ENCODE assay signal across 7 cellular contexts in the genomic region with DNA sequence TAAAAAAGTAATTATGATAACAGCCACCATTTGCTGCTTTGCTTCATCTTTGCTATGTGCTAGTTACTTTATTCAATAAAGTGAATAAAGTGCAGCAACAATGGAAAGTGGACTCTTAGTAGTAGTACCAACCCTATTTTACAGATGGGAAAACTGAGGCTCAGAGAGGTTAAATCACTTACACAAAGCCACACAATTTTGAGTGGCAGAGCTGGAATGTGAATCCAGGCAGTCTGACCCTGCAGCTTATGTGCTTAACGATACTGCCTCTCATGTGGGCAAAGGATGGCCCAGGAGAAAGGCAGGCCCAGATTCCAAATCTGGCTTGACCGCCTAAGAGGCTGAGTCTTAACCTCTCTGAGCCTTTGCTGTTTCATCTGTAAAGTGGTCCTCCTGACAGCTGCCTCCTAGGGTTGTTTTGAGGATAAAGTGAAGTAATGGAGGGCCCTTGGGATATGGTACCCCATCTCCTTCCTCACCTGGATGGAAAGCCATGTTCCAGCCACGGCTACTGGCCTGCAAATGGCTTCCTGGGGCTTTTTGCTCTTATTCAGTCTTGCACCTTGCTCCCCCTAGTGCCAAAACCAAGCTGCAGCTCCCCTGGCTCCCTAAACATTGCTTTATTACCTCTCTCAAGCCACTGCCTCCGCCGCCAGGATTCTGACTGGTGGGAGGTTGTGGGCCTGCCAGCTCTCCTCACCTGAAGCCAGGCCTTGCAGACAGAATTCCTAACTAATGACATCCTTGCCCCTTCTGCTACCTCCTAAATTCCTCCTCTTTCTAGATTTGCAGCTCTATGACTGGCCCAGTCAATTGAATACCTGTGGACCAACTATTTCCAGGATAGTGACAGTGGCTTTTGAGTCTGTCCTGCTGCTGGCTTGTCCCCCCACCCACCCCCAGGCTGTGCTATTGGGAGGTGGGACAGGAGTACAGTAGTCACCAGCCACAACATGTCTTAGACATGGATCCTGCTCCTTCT.
DNase-seq lines count a peak whose midpoint lies in the region; ATAC-seq and TF ChIP-seq lines count a peak whose summit lies in the region.

No MANE protein-coding gene starts in this region.

- H3K9me3 ChIP-seq in MG63: no peaks in the 10 kb centered on the region

- CTCF ChIA-PET in T-cell (lab: Charles Lee): interaction anchor here (0.6 to 3.9 kb wide), 16 partner anchors 27 to 275 kb away, joined by 3 to 51 read pairs (median 4); no protein-coding TSS in a partner anchor

- H3K36me3 ChIP-seq in MG63: no peaks in the 10 kb centered on the region

- H3K27me3 Mint-ChIP-seq in T-cell (no peaks in the 10 kb centered on the region), immature natural killer cell (ENCODE audit: low read depth in 3 of 3) (peaks cover 0 to 5% (median 0%) of the 10 kb centered on the region in 3 donors)
- no peaks in the 10 kb centered on the region for H3K27me3 Mint-ChIP-seq in activated naive CD8-positive, alpha-beta T cell treated with anti-CD3 and anti-CD28 coated beads, Interleukin-2, amount 10 ng/mL, durations not matched to agents 7 days and 5 days

- POLR2A ChIA-PET in T-cell (lab: Charles Lee): interaction anchor here in 1 of 2 donors (0.6 kb wide), 1 partner anchor 1283 kb away, joined by 5 read pairs; no protein-coding TSS in a partner anchor
- POLR2A ChIA-PET in activated naive CD8-positive, alpha-beta T cell treated with anti-CD3 and anti-CD28 coated beads, Interleukin-2, amount 10 ng/mL, durations not matched to agents 7 days and 5 days (lab: Charles Lee): interaction anchor here (0.9 to 5.5 kb wide), 8 partner anchors 13 to 271 kb away, joined by 3 to 74 read pairs (median 5); a partner anchor contains a TSS

- H3K36me3 Mint-ChIP-seq in T-cell (no peaks in the 10 kb centered on the region), immature natural killer cell (no peaks in the 10 kb centered on the region)
- H3K36me3 Mint-ChIP-seq in activated naive CD8-positive, alpha-beta T cell treated with anti-CD3 and anti-CD28 coated beads, Interleukin-2, amount 10 ng/mL, durations not matched to agents 7 days and 5 days: peaks cover 3% of the 10 kb centered on the region

- no peak overlapping the region for H3K4me3 ChIP-seq in MG63

- no peaks in the 10 kb centered on the region for H3K27me3 ChIP-seq in MG63

- TF ChIP-seq CTCF in GM12873 (IDR thresholded peaks at IDR 0.05; ENCODE audit: insufficient read depth, low read depth, low read length, missing control alignments): peak; percentile 72

- DNase-seq in MG63: peak; percentile 54
- peak; percentile 16 to 68 (median 49) for DNase-seq in T-cell
- DNase-seq in activated naive CD8-positive, alpha-beta T cell treated with anti-CD3 and anti-CD28 coated beads, Interleukin-2, amount 10 ng/mL, durations not matched to agents 7 days and 5 days: peak; percentile 61
- peak; percentile 43 to 56 (median 50) for DNase-seq in immature natural killer cell
- DNase-seq in stimulated activated CD4-positive, alpha-beta T cell treated with anti-CD3 and anti-CD28 coated beads, TNF-alpha, amount 100 ng/mL, for 24 hours (ENCODE audit: low read depth in 3 of 3): peak; percentile 37 to 56 (median 42)

- H3K9me3 Mint-ChIP-seq in T-cell: no peaks in the 10 kb centered on the region
- no peaks in the 10 kb centered on the region for H3K9me3 Mint-ChIP-seq in activated naive CD8-positive, alpha-beta T cell treated with anti-CD3 and anti-CD28 coated beads, Interleukin-2, amount 10 ng/mL, durations not matched to agents 7 days and 5 days
- H3K9me3 Mint-ChIP-seq in immature natural killer cell: no peaks in the 10 kb centered on the region

- no peak overlapping the region for H3K27ac Mint-ChIP-seq in T-cell
- H3K27ac Mint-ChIP-seq in activated naive CD8-positive, alpha-beta T cell treated with anti-CD3 and anti-CD28 coated beads, Interleukin-2, amount 10 ng/mL, durations not matched to agents 7 days and 5 days: peak overlapping the region; percentile 43
- H3K27ac Mint-ChIP-seq in immature natural killer cell: peak overlapping the region in 4 of 6 donors; percentile 9 to 66 (median 37)

- peaks cover 20 to 37% (median 35%) of the 10 kb centered on the region in 3 donors for H3K4me1 Mint-ChIP-seq in T-cell
- peaks cover 47% of the 10 kb centered on the region for H3K4me1 Mint-ChIP-seq in activated naive CD8-positive, alpha-beta T cell treated with anti-CD3 and anti-CD28 coated beads, Interleukin-2, amount 10 ng/mL, durations not matched to agents 7 days and 5 days
- H3K4me1 Mint-ChIP-seq in immature natural killer cell: peaks cover 3 to 9% of the 10 kb centered on the region in 2 donors

- H3K4me3 Mint-ChIP-seq in T-cell: peak overlapping the region in 1 of 3 donors; percentile 7
- H3K4me3 Mint-ChIP-seq in activated naive CD8-positive, alpha-beta T cell treated with anti-CD3 and anti-CD28 coated beads, Interleukin-2, amount 10 ng/mL, durations not matched to agents 7 days and 5 days: no peak overlapping the region
- peak overlapping the region in 1 of 5 donors; percentile 25 for H3K4me3 Mint-ChIP-seq in immature natural killer cell

- ATAC-seq in T-cell (replicated peaks in 1 of 4): peak; percentile 56 to 75 (median 72)
- peak; percentile 49 for ATAC-seq in activated naive CD8-positive, alpha-beta T cell treated with anti-CD3 and anti-CD28 coated beads, Interleukin-2, amount 10 ng/mL, durations not matched to agents 7 days and 5 days (ENCODE audit: low read depth)
- ATAC-seq in HG03097 (IDR thresholded peaks at IDR 0.05; ENCODE audit: low FRiP score, unreplicated experiment): no peak

Comparison
In these comparisons a context has a peak if more than half of its experiments do, and no peak if none do; other contexts are left out.
1. H3K27ac Mint-ChIP-seq: peak in activated naive CD8-positive, alpha-beta T cell treated with anti-CD3 and anti-CD28 coated beads, Interleukin-2, amount 10 ng/mL, durations not matched to agents 7 days and 5 days (single experiment) and immature natural killer cell (4 of 6); none in T-cell (0 of 2).
2. Peak in every context shown above with its lines, with median percentiles within 50 percentile points of each other: DNase-seq.